In the genomic region with DNA sequence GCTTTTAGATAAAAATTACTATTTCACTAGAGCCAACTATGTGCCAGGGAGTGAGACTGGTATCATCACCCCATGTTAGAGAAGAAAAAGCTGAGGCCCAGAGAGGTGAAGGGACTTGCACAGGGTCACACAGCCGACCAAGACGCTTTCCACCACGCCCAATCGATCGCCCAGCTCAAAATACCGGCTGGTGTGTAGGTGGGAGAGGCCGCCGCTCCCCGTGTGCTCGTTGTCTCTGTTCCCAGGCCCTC, we compare ENCODE assay signal across 8 cellular contexts. TPM values are rescaled to one million over a fixed set of nuclear protein-coding genes. Genes with fewer than 3 reads are reported as not detected.
A peak's percentile ranks its signal among the peaks of the same experiment; 100 is the strongest.
DNase-seq lines count a peak whose midpoint lies in the region; ATAC-seq and TF ChIP-seq lines count a peak whose summit lies in the region.

No MANE protein-coding gene starts in this region.

- H3K23ac ChIP-seq in trophoblast cell (ENCODE audit: low read length), result no peak overlapping the region

- intact Hi-C loops in esophagus muscularis mucosa (cut with DNase I), result no loop called here

- H3K9me2 ChIP-seq in DOHH2 (replicated peaks; ENCODE audit: control insufficient read depth, low read length), result no peaks in the 10 kb centered on the region
- H3K9me2 ChIP-seq in SK-N-SH, result no peaks in the 10 kb centered on the region

- CTCF ChIA-PET in SK-N-SH (lab: Yijun Ruan, JAX), result interaction anchor here (0.9 to 1.8 kb wide), 5 partner anchors 9 to 17 kb away, joined by 3 to 7 read pairs (median 5); no protein-coding TSS in a partner anchor

- no peak overlapping the region for H3K4ac ChIP-seq in trophoblast cell (ENCODE audit: low read depth, low read length)

- POLR2A ChIA-PET in SK-N-SH (lab: Yijun Ruan, JAX), result no interaction called here

- H3K9me3 ChIP-seq in DOHH2 (ENCODE audit: control insufficient read depth, insufficient read depth, low read length) (no peaks in the 10 kb centered on the region; the same call in none of the 2 replicates), SK-N-SH (0 out of 2 replicates have a peak, but pooled peaks cover 5% of the 10 kb centered on the region), esophagus muscularis mucosa (no peaks in the 10 kb centered on the region), trophoblast cell (ENCODE audit: insufficient read depth, low read depth, low read length) (no peaks in the 10 kb centered on the region)

- no peak overlapping the region for H4K91ac ChIP-seq in trophoblast cell (ENCODE audit: low read depth, low read length)

- DNase-seq in SK-N-SH (no peak), esophagus muscularis mucosa (ENCODE audit: extremely low spot score) (no peak), trophoblast cell (no peak), RKO (ENCODE audit: low spot score) (no peak)
- DNase-seq in stimulated activated CD4-positive, alpha-beta T cell treated with anti-CD3 and anti-CD28 coated beads, Interleukin-2, amount 100 ng/mL, for 24 hours, result no peak
- DNase-seq in activated CD4-positive, CD25-positive, alpha-beta regulatory T cell treated with anti-CD3 and anti-CD28 coated beads, Interleukin-2, amount 50 U/mL, for 72 hours, result no peak

- H2BK5ac ChIP-seq in trophoblast cell (ENCODE audit: low read depth, low read length, poor library complexity), result no peak overlapping the region

- ATAC-seq in GM19324 (IDR thresholded peaks at IDR 0.05; ENCODE audit: low FRiP score, unreplicated experiment), result no peak

- no peak overlapping the region for H4K12ac ChIP-seq in trophoblast cell (ENCODE audit: low read depth, low read length)

- H2AK5ac ChIP-seq in trophoblast cell (ENCODE audit: low read length), result no peak overlapping the region

- H4K20me1 ChIP-seq in DOHH2 (ENCODE audit: control insufficient read depth, insufficient read depth, low read depth, low read length), result no peaks in the 10 kb centered on the region
- no peaks in the 10 kb centered on the region for H4K20me1 ChIP-seq in SK-N-SH (ENCODE audit: insufficient read depth)

- H3K79me1 ChIP-seq in trophoblast cell (ENCODE audit: low read length), result no peaks in the 10 kb centered on the region

- H3K14ac ChIP-seq in trophoblast cell (ENCODE audit: low read length), result no peak overlapping the region

- H3K9ac ChIP-seq in SK-N-SH (peak overlapping the region; percentile 57), trophoblast cell (ENCODE audit: low read length) (no peak overlapping the region)

- H3K4me1 ChIP-seq in DOHH2 (ENCODE audit: control insufficient read depth, low read length) (no peaks in the 10 kb centered on the region; the same call in 1 of the 2 replicates), SK-N-SH (ENCODE audit: control insufficient read depth in 1 of 2, insufficient read depth in 2 of 2, low read depth in 1 of 2, low read length in 1 of 2) (peaks cover 4 to 15% of the 10 kb centered on the region in 2 experiments; a peak in 2 of 4 replicates), esophagus muscularis mucosa (peaks cover 17 to 37% (median 24%) of the 10 kb centered on the region in 4 donors), trophoblast cell (ENCODE audit: control insufficient read depth in 1 of 2, insufficient read depth in 2 of 2, low read length in 2 of 2) (peaks cover 0 to 6% of the 10 kb centered on the region in 2 experiments)

- peaks cover 57% of the 10 kb centered on the region for H3K27me3 ChIP-seq in DOHH2 (ENCODE audit: control insufficient read depth, low read length)
- no peaks in the 10 kb centered on the region for H3K27me3 ChIP-seq in SK-N-SH (ENCODE audit: insufficient read depth)
- no peaks in the 10 kb centered on the region for H3K27me3 ChIP-seq in esophagus muscularis mucosa
- H3K27me3 ChIP-seq in trophoblast cell (ENCODE audit: insufficient read depth, low read length), result no peaks in the 10 kb centered on the region

- TF ChIP-seq CTCF in DOHH2 (IDR thresholded peaks at IDR 0.05; ENCODE audit: low read depth, low read length, poor library complexity, severe bottlenecking) (no peak), SK-N-SH (IDR thresholded peaks at IDR 0.05) (no peak), esophagus muscularis mucosa (IDR thresholded peaks at IDR 0.05) (no peak)

- H4K8ac ChIP-seq in trophoblast cell (ENCODE audit: low read depth, low read length), result peak overlapping the region; percentile 24

- no peak for TF ChIP-seq RAD21 in SK-N-SH (IDR thresholded peaks at IDR 0.05; ENCODE audit: low read length)

- H2AFZ ChIP-seq in SK-N-SH (ENCODE audit: low read depth) (peak overlapping the region; percentile 85), trophoblast cell (ENCODE audit: insufficient read depth, low read length, poor library complexity) (no peak overlapping the region)

- H3K4me3 ChIP-seq in DOHH2 (ENCODE audit: low read length), result peak overlapping the region; percentile 21; the same call in 1 of the 2 replicates
- peak overlapping the region; percentile 81 to 84 for H3K4me3 ChIP-seq in SK-N-SH (ENCODE audit: low read depth in 2 of 2, low read length in 1 of 2)
- peak overlapping the region; percentile 63 to 96 (median 95) for H3K4me3 ChIP-seq in esophagus muscularis mucosa
- no peak overlapping the region for H3K4me3 ChIP-seq in trophoblast cell (ENCODE audit: low read depth, low read length)

- H3K36me3 ChIP-seq in DOHH2 (ENCODE audit: control insufficient read depth, low read length), result no peaks in the 10 kb centered on the region
- H3K36me3 ChIP-seq in SK-N-SH (replicated peaks in 1 of 2; ENCODE audit: control insufficient read depth in 1 of 2, insufficient read depth in 2 of 2, low read length in 1 of 2), result peaks cover 0 to 4% of the 10 kb centered on the region in 2 experiments
- peaks cover 0 to 3% (median 0%) of the 10 kb centered on the region in 4 donors for H3K36me3 ChIP-seq in esophagus muscularis mucosa
- no peaks in the 10 kb centered on the region for H3K36me3 ChIP-seq in trophoblast cell (ENCODE audit: control insufficient read depth in 1 of 2, insufficient read depth in 2 of 2, low read length in 2 of 2)

- H3K27ac ChIP-seq in DOHH2 (ENCODE audit: low read depth, low read length), result no peak overlapping the region
- H3K27ac ChIP-seq in SK-N-SH (ENCODE audit: low read depth in 2 of 2, low read length in 1 of 2), result peak overlapping the region; percentile 47 to 62; a peak in 2 of 4 replicates
- H3K27ac ChIP-seq in esophagus muscularis mucosa (replicated peaks in 1 of 4), result peak overlapping the region; percentile 73 to 82 (median 80)
- no peak overlapping the region for H3K27ac ChIP-seq in trophoblast cell (ENCODE audit: low read depth, low read length)

- no peak for TF ChIP-seq EP300 in SK-N-SH (IDR thresholded peaks at IDR 0.05; ENCODE audit: borderline replicate concordance in 1 of 2, low read depth in 1 of 2, low read length in 1 of 2)
- no peak for TF ChIP-seq EP300 in esophagus muscularis mucosa (IDR thresholded peaks at IDR 0.05)

- WGBS in SK-N-SH (ENCODE audit: low lambda C conversion rate), result 8% methylated on average over 8 of the region's 10 CpGs
- WGBS in esophagus muscularis mucosa, result 4% methylated on average over 10 of the region's 10 CpGs
- no CpG with 5 or more reads among the region's 10 CpGs for WGBS in trophoblast cell (ENCODE audit: extremely low coverage, insufficient coverage, insufficient read length)

- no peaks in the 10 kb centered on the region for H3K79me2 ChIP-seq in DOHH2 (ENCODE audit: control insufficient read depth, low read length)
- no peaks in the 10 kb centered on the region; the same call in 1 of the 2 replicates for H3K79me2 ChIP-seq in SK-N-SH (ENCODE audit: insufficient read depth)
- H3K79me2 ChIP-seq in trophoblast cell (ENCODE audit: control insufficient read depth, insufficient read depth, low read length, poor library complexity), result no peaks in the 10 kb centered on the region

- H3K18ac ChIP-seq in trophoblast cell (ENCODE audit: low read length), result no peak overlapping the region

- no peak for TF ChIP-seq POLR2A in esophagus muscularis mucosa (IDR thresholded peaks at IDR 0.05; ENCODE audit: low read depth)

- H3K4me2 ChIP-seq in DOHH2 (ENCODE audit: low read length), result peak overlapping the region; percentile 41; the same call in 1 of the 2 replicates
- peak overlapping the region; percentile 95 for H3K4me2 ChIP-seq in SK-N-SH
- peak overlapping the region; percentile 93 for H3K4me2 ChIP-seq in trophoblast cell (ENCODE audit: low read length)

- no peak overlapping the region for H2BK12ac ChIP-seq in trophoblast cell (ENCODE audit: low read length)

- no peak overlapping the region for H2BK120ac ChIP-seq in trophoblast cell (ENCODE audit: insufficient read depth, low read length, poor library complexity)

- H3F3A ChIP-seq in DOHH2 (ENCODE audit: control insufficient read depth, insufficient read depth) (no peaks in the 10 kb centered on the region), SK-N-SH (replicated peaks; ENCODE audit: insufficient read depth) (peaks cover 3% of the 10 kb centered on the region)

TF ChIP-seq in SK-N-SH, 30 proteins besides CTCF, POLR2A, EP300 and RAD21 (continues in another document):
- TF ChIP-seq, protein P1, sequence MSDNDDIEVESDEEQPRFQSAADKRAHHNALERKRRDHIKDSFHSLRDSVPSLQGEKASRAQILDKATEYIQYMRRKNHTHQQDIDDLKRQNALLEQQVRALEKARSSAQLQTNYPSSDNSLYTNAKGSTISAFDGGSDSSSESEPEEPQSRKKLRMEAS (IDR thresholded peaks at IDR 0.05; ENCODE audit: low read depth), result peak; percentile 55; the same call in 1 of the 2 replicates
- peak; percentile 47; the same call in 1 of the 2 replicates for TF ChIP-seq RCOR1 (IDR thresholded peaks at IDR 0.05; ENCODE audit: low read length)

RNA-seq across cellular contexts. Expression of a gene that starts 0.3 kb away (rescaled TPM):
- polyA plus RNA-seq in SK-N-SH (2012; rRNA removed), result 2.2 and 2.5 TPM in 2 replicates
- polyA plus RNA-seq in SK-N-SH (2012; cell fraction: cytosol; rRNA removed), result 1.0 and 1.4 TPM in 2 replicates
- 14.5 and 15.5 TPM in 2 replicates for polyA plus RNA-seq in SK-N-SH (2012; cell fraction: nucleus; rRNA removed)
- total RNA-seq in esophagus muscularis mucosa, result 10 to 100 TPM in 3 of 4 donors, 1 to 10 TPM in 1; 9.6 to 29.5 (median 17.3) TPM
- 0.32 and 0.42 TPM in 2 replicates for polyA plus RNA-seq in trophoblast cell (2013)

RNA-seq across cellular contexts. Expression of a gene that starts 40.0 kb away (rescaled TPM):
- 0.03 TPM in 1 of 2 replicates, not detected in the other for polyA plus RNA-seq in SK-N-SH (2012; rRNA removed)
- 0.08 and 0.09 TPM in 2 replicates for polyA plus RNA-seq in SK-N-SH (2012; cell fraction: cytosol; rRNA removed)
- 0.07 and 0.28 TPM in 2 replicates for polyA plus RNA-seq in SK-N-SH (2012; cell fraction: nucleus; rRNA removed)
- total RNA-seq in esophagus muscularis mucosa, result not detected
- polyA plus RNA-seq in trophoblast cell (2013), result 0.10 and 0.14 TPM in 2 replicates

Comparison
In these comparisons a context has a peak if more than half of its experiments do, and no peak if none do; other contexts are left out.
1. H3K27ac ChIP-seq: peak in SK-N-SH (2 of 2) and esophagus muscularis mucosa (4 of 4); none in DOHH2 (single experiment) and trophoblast cell (single experiment).
2. H3K4me2 ChIP-seq: peak in every context shown above with its lines; median percentile 95 in SK-N-SH; 93 in trophoblast cell; 41 in DOHH2.